ENCODE assay signal across 8 cellular contexts in the genomic region with DNA sequence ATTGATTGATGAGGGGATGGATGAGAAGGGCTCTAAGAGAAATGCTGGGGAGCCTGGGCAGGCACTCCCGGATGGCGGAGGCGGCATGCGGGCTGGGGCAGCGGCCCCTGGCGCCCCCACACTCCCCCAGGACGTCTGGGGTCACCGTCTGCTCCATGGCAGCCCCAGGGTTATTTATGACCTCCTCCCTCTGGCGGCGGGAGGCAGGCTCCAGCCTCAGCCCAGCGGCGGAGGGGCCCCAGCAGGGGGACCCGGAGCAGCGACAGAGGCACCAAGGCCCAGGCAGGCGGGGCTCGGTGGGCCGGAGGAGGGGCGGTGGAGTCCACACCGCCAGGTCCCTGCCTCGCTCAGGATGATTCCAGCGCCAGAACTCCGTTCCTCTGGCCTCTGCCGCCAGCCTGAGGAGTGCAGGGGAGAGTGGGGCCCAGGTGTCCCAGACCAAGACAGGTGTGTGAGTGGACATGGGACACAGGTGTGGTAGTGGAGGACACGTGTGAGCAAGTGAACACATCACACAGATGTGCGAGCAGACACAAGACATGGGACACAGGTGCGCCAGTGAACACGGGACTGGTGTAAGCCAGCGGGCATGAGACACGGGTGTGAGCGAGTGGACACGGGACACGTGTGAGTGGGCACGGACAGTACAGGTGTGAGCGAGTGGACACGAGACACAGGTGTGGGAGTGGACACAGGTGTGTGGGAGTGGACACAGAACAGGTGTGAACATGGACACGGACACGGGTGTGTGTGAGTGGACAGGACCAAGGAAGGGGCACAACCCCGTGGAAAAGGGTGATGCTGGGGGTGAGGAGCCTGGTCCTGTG. TPM values are rescaled to one million over a fixed set of nuclear protein-coding genes. Genes with fewer than 3 reads are reported as not detected.
DNase-seq lines count a peak whose midpoint lies in the region; ATAC-seq and TF ChIP-seq lines count a peak whose summit lies in the region.

No MANE protein-coding gene starts in this region.

- H3K9me1 ChIP-seq in IMR-90 (ENCODE audit: insufficient read depth, low read length) = peaks cover 5% of the 10 kb centered on the region

- peak; percentile 61 for DNase-seq in DMS153 (lab: John Stamatoyannopoulos, UW)
- DNase-seq in IMR-90 = peak; percentile 71
- peak; percentile 91 for DNase-seq in OCI-M1 (lab: John Stamatoyannopoulos, UW)
- DNase-seq in cardiac fibroblast (ENCODE audit: low read depth in 2 of 2) = peak; percentile 70 to 78
- DNase-seq in kidney glomerular epithelial cell (lab: John Stamatoyannopoulos, UW) = peak; percentile 66
- DNase-seq in stomach = peak; percentile 69
- DNase-seq in NK-92 treated with Interleukin-12 subunit alpha and Interleukin-12 subunit beta, amount 100 ng/mL, for 24 hours (lab: John Stamatoyannopoulos, UW) = no peak

- no peak overlapping the region for H2BK5ac ChIP-seq in IMR-90 (ENCODE audit: low read depth, low read length, poor library complexity, severe bottlenecking)

- peak overlapping the region; percentile 73 for H2AFZ ChIP-seq in IMR-90 (replicated peaks; ENCODE audit: low read length, poor library complexity)

- dilution Hi-C loops in IMR-90 (cut with HindIII; ENCODE audit: low sequenced_read_pairs, unreplicated experiment) = no loop called here

- intact Hi-C loops in IMR-90 (cut with micrococcal nuclease) = loop anchor here (5.0 kb wide), 1 partner anchor 36 kb away; a partner anchor contains a TSS
- intact Hi-C loops in stomach (cut with DNase I; ENCODE audit: low total_unique reads) = no loop called here

- H3K4ac ChIP-seq in IMR-90 (ENCODE audit: low read depth, low read length) = peak overlapping the region; percentile 83

- no peak overlapping the region for H3K4me3 ChIP-seq in IMR-90 (ENCODE audit: insufficient read depth, low read depth, low read length)
- no peak overlapping the region for H3K4me3 ChIP-seq in cardiac fibroblast (replicated peaks in 1 of 2; ENCODE audit: low read depth in 2 of 2, low read length in 2 of 2)
- peak overlapping the region in 2 of 4 donors; percentile 21 to 25 for H3K4me3 ChIP-seq in stomach

- H4K91ac ChIP-seq in IMR-90 (ENCODE audit: insufficient read depth, low read depth, low read length) = peak overlapping the region; percentile 74

- H2AK5ac ChIP-seq in IMR-90 (ENCODE audit: low read depth, low read length) = peak overlapping the region; percentile 97

- H3K27me3 ChIP-seq in IMR-90 (ENCODE audit: control insufficient read depth, insufficient read depth, low read length) (no peaks in the 10 kb centered on the region; the same call in 1 of the 2 replicates), stomach (peaks cover 0 to 100% (median 56%) of the 10 kb centered on the region in 3 donors)

- CTCF ChIA-PET in IMR-90 (lab: Yijun Ruan, JAX) = interaction anchor here (1.1 kb wide), 1 partner anchor 9 kb away, joined by 5 read pairs; no protein-coding TSS in a partner anchor

- H4K5ac ChIP-seq in IMR-90 (ENCODE audit: low read depth, low read length) = no peak overlapping the region

- H3K23ac ChIP-seq in IMR-90 (ENCODE audit: low read depth, low read length) = peak overlapping the region; percentile 64; the same call in 1 of the 2 replicates

- TF ChIP-seq POLR2A in IMR-90 (IDR thresholded peaks at IDR 0.05; ENCODE audit: low read depth, low read length) = no peak
- no peak for TF ChIP-seq POLR2A in stomach (IDR thresholded peaks at IDR 0.05)

- peaks cover 23% of the 10 kb centered on the region for H3K4me1 ChIP-seq in IMR-90 (ENCODE audit: control insufficient read depth, insufficient read depth, low read length)
- peaks cover 59 to 74% (median 71%) of the 10 kb centered on the region in 4 donors for H3K4me1 ChIP-seq in stomach

- TF ChIP-seq CTCF in IMR-90 (conservative IDR thresholded peaks at IDR 0.05; ENCODE audit: low read depth, low read length) (peak; percentile 51), cardiac fibroblast (IDR thresholded peaks at IDR 0.05; ENCODE audit: low read depth, low read length) (peak; percentile 56), stomach (IDR thresholded peaks at IDR 0.05) (peak in 5 of 7 experiments; percentile 12 to 67 (median 41))

- H2BK20ac ChIP-seq in IMR-90 (ENCODE audit: low read depth, low read length) = peak overlapping the region; percentile 78

- H2AK9ac ChIP-seq in IMR-90 (replicated peaks; ENCODE audit: low read depth, low read length, poor library complexity) = peak overlapping the region; percentile 81

- peak; percentile 36; the same call in 1 of the 2 replicates for TF ChIP-seq RAD21 in IMR-90 (IDR thresholded peaks at IDR 0.05; ENCODE audit: low read length)

- H2BK15ac ChIP-seq in IMR-90 (ENCODE audit: low read depth, low read length) = peak overlapping the region; percentile 94; the same call in 2 of the 3 replicates

- WGBS in IMR-90 (ENCODE audit: extremely low coverage in 2 of 2, insufficient read length in 1 of 2), 2 experiments = 47% methylated on average over 16 of the region's 38 CpGs; no CpG with 5 or more reads in 1 of the 2 experiments
- 27 to 37% (median 32%) methylated on average over 25 to 38 of the region's 38 CpGs for WGBS in stomach, 5 donors

- TF ChIP-seq EP300 in stomach (IDR thresholded peaks at IDR 0.05) = no peak

- BruUV-seq in IMR-90 (replicated peaks; lab: Mats Ljungman, UMichigan) = no TSS peak

- H3K9ac ChIP-seq in IMR-90 (ENCODE audit: low read depth, low read length) = no peak overlapping the region

- in situ Hi-C loops in IMR-90 (cut with MboI; ENCODE audit: low sequenced_read_pairs) = no loop called here

- peak overlapping the region; percentile 81 for H2BK120ac ChIP-seq in IMR-90 (ENCODE audit: low read depth, low read length)

- no peak overlapping the region; the same call in 1 of the 2 replicates for H3K27ac ChIP-seq in IMR-90 (ENCODE audit: insufficient read depth, low read length)
- no peak overlapping the region for H3K27ac ChIP-seq in stomach

- ATAC-seq in IMR-90 (ENCODE audit: low read depth) (peak; percentile 64), GM19452 (IDR thresholded peaks at IDR 0.05; ENCODE audit: unreplicated experiment) (no peak)

- 0 out of 2 replicates have a peak overlapping the region, but pooled peaks have one; percentile 59 for H3K14ac ChIP-seq in IMR-90 (replicated peaks; ENCODE audit: low read depth, low read length)

- no peaks in the 10 kb centered on the region for H3K9me3 ChIP-seq in IMR-90 (ENCODE audit: control insufficient read depth, insufficient read depth, low read length)
- H3K9me3 ChIP-seq in stomach = no peaks in the 10 kb centered on the region

- H4K8ac ChIP-seq in IMR-90 (ENCODE audit: low read depth in 2 of 2, low read length in 2 of 2) = peak overlapping the region; percentile 1 to 43; a peak in 2 of 4 replicates

- H3K18ac ChIP-seq in IMR-90 (ENCODE audit: low read depth, low read length) = no peak overlapping the region

- peaks cover 3% of the 10 kb centered on the region for H4K20me1 ChIP-seq in IMR-90 (ENCODE audit: insufficient read depth, low read length)

- peaks cover 2% of the 10 kb centered on the region; the same call in 1 of the 2 replicates for H3K36me3 ChIP-seq in IMR-90 (ENCODE audit: control insufficient read depth, insufficient read depth, low read length)
- H3K36me3 ChIP-seq in stomach = no peaks in the 10 kb centered on the region

- H3K79me1 ChIP-seq in IMR-90 (ENCODE audit: low read depth in 1 of 2, low read length in 2 of 2) = peaks cover 4 to 20% of the 10 kb centered on the region in 2 experiments; a peak in 2 of 4 replicates

- H3K56ac ChIP-seq in IMR-90 (ENCODE audit: extremely low read depth, insufficient read depth, low read length) = no peak overlapping the region

- peak overlapping the region; percentile 62 for H3K4me2 ChIP-seq in IMR-90 (ENCODE audit: low read depth, low read length)

- POLR2A ChIA-PET in IMR-90 (lab: Charles Lee; ENCODE audit: unreplicated experiment) = no interaction called here

TF ChIP-seq in IMR-90, 13 proteins besides CTCF, POLR2A, EP300 and RAD21 (continues in another document):
- TF ChIP-seq CHD1 (IDR thresholded peaks at IDR 0.05; ENCODE audit: low read depth, low read length) (no peak), SMC3 (IDR thresholded peaks at IDR 0.05; ENCODE audit: low read depth, low read length) (peak; percentile 31; the same call in 1 of the 2 replicates), MAFK (IDR thresholded peaks at IDR 0.05; ENCODE audit: low read depth, low read length) (no peak), NFE2L2 (IDR thresholded peaks at IDR 0.05; ENCODE audit: low read depth, low read length) (no peak)
- TF ChIP-seq, protein P1, sequence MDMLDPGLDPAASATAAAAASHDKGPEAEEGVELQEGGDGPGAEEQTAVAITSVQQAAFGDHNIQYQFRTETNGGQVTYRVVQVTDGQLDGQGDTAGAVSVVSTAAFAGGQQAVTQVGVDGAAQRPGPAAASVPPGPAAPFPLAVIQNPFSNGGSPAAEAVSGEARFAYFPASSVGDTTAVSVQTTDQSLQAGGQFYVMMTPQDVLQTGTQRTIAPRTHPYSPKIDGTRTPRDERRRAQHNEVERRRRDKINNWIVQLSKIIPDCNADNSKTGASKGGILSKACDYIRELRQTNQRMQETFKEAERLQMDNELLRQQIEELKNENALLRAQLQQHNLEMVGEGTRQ (IDR thresholded peaks at IDR 0.05; ENCODE audit: low read depth, low read length) = no peak

RNA-seq across cellular contexts. Expression of a gene that starts 2.5 kb away (rescaled TPM):
- 5.9 and 6.9 TPM in 2 replicates for total RNA-seq in IMR-90 (2012; rRNA removed)
- 22.9 and 31.9 TPM in 2 replicates for polyA plus RNA-seq in IMR-90 (2012; rRNA removed)
- polyA plus RNA-seq in IMR-90 (2012; cell fraction: cytosol; rRNA removed) = 7.3 and 10.5 TPM in 2 replicates
- 30.0 and 141 TPM in 2 replicates for polyA plus RNA-seq in IMR-90 (2012; cell fraction: nucleus; rRNA removed; ENCODE audit: low replicate concordance)
- total RNA-seq in stomach = 1 to 10 TPM in 4 of 5 donors, not detected in 1; 3.6 to 9.8 (median 4.7) TPM
- polyA plus RNA-seq in stomach = 10 to 100 TPM in 1 of 3 donors, 1 to 10 TPM in 2; 3.5 to 23.3 (median 4.3) TPM

RNA-seq across cellular contexts. Expression of a gene that starts 37.8 kb away (rescaled TPM):
- 105 and 106 TPM in 2 replicates for total RNA-seq in IMR-90 (2012; rRNA removed)
- 74.2 and 75.7 TPM in 2 replicates for polyA plus RNA-seq in IMR-90 (2012; rRNA removed)
- 54.0 and 63.6 TPM in 2 replicates for polyA plus RNA-seq in IMR-90 (2012; cell fraction: cytosol; rRNA removed)
- polyA plus RNA-seq in IMR-90 (2012; cell fraction: nucleus; rRNA removed; ENCODE audit: low replicate concordance) = 86.7 and 138 TPM in 2 replicates
- total RNA-seq in stomach = 10 to 100 TPM; 30.4 to 69.2 (median 40.3) TPM
- polyA plus RNA-seq in stomach = 10 to 100 TPM; 33.5 to 57.9 (median 50.1) TPM

RNA-seq across cellular contexts. Expression of a gene that starts 39.2 kb away (rescaled TPM):
- 3.4 and 3.6 TPM in 2 replicates for total RNA-seq in IMR-90 (2012; rRNA removed)
- polyA plus RNA-seq in IMR-90 (2012; rRNA removed) = 41.0 and 50.7 TPM in 2 replicates
- 14.1 and 16.5 TPM in 2 replicates for polyA plus RNA-seq in IMR-90 (2012; cell fraction: cytosol; rRNA removed)
- polyA plus RNA-seq in IMR-90 (2012; cell fraction: nucleus; rRNA removed; ENCODE audit: low replicate concordance) = 305 and 1,032 TPM in 2 replicates
- total RNA-seq in stomach = 10 to 100 TPM in 2 of 5 donors, 1 to 10 TPM in 3; 1.7 to 99.9 (median 8.1) TPM
- 10 to 100 TPM in 1 of 3 donors, 1 to 10 TPM in 2; 6.0 to 19.3 (median 7.2) TPM for polyA plus RNA-seq in stomach

RNA-seq across cellular contexts. Expression of a gene that starts 45.1 kb away (rescaled TPM):
- total RNA-seq in IMR-90 (2012; rRNA removed) = 0.28 and 0.54 TPM in 2 replicates
- 2.1 and 2.3 TPM in 2 replicates for polyA plus RNA-seq in IMR-90 (2012; rRNA removed)
- 0.66 and 1.7 TPM in 2 replicates for polyA plus RNA-seq in IMR-90 (2012; cell fraction: cytosol; rRNA removed)
- polyA plus RNA-seq in IMR-90 (2012; cell fraction: nucleus; rRNA removed; ENCODE audit: low replicate concordance) = 8.1 and 24.8 TPM in 2 replicates
- 10 to 100 TPM in 1 of 5 donors, under 1 TPM in 3, not detected in 1; 0.29 to 29.2 (median 0.50) TPM for total RNA-seq in stomach
- 10 to 100 TPM in 1 of 3 donors, 1 to 10 TPM in 1, not detected in 1; 2.9 to 13.6 TPM for polyA plus RNA-seq in stomach
